In genomic region chr1:246787781-246788513, GRCh38 we compare ENCODE assay signal across 2 cellular contexts.
TF ChIP-seq lines count a peak whose summit lies in the region.

No MANE protein-coding gene starts in this region.

TF ChIP-seq in IMR-90, 13 proteins besides CTCF, POLR2A, EP300 and RAD21:
- TF ChIP-seq CEBPB (IDR thresholded peaks at IDR 0.05; ENCODE audit: low read depth, low read length): no peak
- TF ChIP-seq CHD1 (IDR thresholded peaks at IDR 0.05; ENCODE audit: low read depth, low read length): no peak
- TF ChIP-seq RFX5 (IDR thresholded peaks at IDR 0.05; ENCODE audit: low read depth, low read length): no peak
- no peak for TF ChIP-seq ELK1 (IDR thresholded peaks at IDR 0.05; ENCODE audit: borderline replicate concordance, low read depth, low read length)
- no peak for TF ChIP-seq BHLHE40 (IDR thresholded peaks at IDR 0.05; ENCODE audit: low read depth, low read length)
- TF ChIP-seq FOS (IDR thresholded peaks at IDR 0.05; ENCODE audit: low read depth, low read length): no peak
- TF ChIP-seq MXI1 (IDR thresholded peaks at IDR 0.05; ENCODE audit: borderline replicate concordance, low read depth, low read length): no peak

TF ChIP-seq in H1, 55 proteins besides CTCF, POLR2A, EP300 and RAD21:
- TF ChIP-seq USF2 (IDR thresholded peaks at IDR 0.05; ENCODE audit: low read length): no peak
- no peak for TF ChIP-seq CREB1 (IDR thresholded peaks at IDR 0.05)
- no peak for TF ChIP-seq TBP (IDR thresholded peaks at IDR 0.05; ENCODE audit: low read depth, low read length)
- no peak for TF ChIP-seq NRF1 (IDR thresholded peaks at IDR 0.05; ENCODE audit: low read depth, low read length)
- TF ChIP-seq EZH2 (IDR thresholded peaks at IDR 0.05; ENCODE audit: low read depth, low read length, severe bottlenecking): no peak
- TF ChIP-seq BACH1 (IDR thresholded peaks at IDR 0.05; ENCODE audit: low read length): no peak
- no peak for TF ChIP-seq SIRT6 (IDR thresholded peaks at IDR 0.05; ENCODE audit: low read length)
- no peak for TF ChIP-seq E2F6 (IDR thresholded peaks at IDR 0.05)
- no peak for TF ChIP-seq YY1 (IDR thresholded peaks at IDR 0.05; ENCODE audit: low read depth, low read length)
- TF ChIP-seq SUZ12 (IDR thresholded peaks at IDR 0.05; ENCODE audit: low read length): no peak
- TF ChIP-seq HDAC6 (IDR thresholded peaks at IDR 0.05; ENCODE audit: low read depth, low read length): no peak
- no peak for TF ChIP-seq MAFK (IDR thresholded peaks at IDR 0.05; ENCODE audit: low read depth, low read length)
- TF ChIP-seq TEAD4 (IDR thresholded peaks at IDR 0.05; ENCODE audit: low read depth, low read length): no peak
